ENCODE assay signal across 12 cellular contexts in the genomic region with DNA sequence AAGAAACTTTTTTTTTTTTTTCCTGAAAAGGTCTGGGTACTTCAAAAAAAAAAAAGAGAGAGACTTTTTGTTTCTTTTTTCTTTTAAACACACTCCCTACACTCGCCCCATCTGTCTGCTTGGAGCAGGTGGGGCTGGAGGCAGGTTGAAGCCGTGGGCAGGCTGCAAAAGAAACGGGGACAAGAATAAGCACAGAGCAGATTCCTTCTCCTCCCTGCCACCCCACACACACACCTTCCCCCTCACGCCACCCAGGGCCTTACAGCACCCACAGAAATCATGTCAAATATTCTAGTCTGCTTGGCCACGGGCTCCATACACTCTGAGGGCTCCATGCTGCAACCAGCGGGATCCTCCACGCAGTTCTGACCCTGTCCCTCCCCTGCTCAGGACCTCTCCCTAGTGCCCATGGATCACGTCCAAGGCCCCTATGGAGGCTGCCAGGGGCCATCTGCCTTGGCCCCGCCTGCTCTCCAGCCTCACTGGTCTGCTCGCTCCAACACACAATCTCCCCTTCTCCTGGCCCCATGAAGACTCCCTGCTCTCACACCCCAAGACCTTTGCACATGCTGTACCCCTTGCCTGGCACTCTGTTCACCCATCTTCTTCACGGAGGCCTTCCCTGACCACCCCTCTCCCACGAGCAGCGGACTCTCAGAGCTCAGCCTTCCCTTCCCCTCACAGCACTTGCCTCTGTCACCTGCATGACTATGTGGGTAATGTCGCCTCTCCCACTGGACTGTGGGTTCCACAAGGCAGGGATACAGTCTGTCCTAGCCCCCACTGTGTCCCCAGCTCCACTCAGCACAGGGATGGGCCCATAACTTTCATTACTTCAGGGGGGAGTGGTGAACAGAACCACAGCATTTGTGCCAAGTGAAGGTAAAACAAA. TPM values are rescaled to one million over a fixed set of nuclear protein-coding genes. Genes with fewer than 3 reads are reported as not detected.
DNase-seq lines count a peak whose midpoint lies in the region; ATAC-seq, FAIRE-seq and TF ChIP-seq lines count a peak whose summit lies in the region.
"Had no signal": no experiment of that assay in that cellular context is flagged by ENCODE, and none has a peak within 500 bp of the region (broad histone marks: within the 10 kb centered on the region; RNA-seq: fewer than 3 reads in every experiment).

No MANE protein-coding gene starts in this region.

- DNase-seq in DMS 273 (lab: John Stamatoyannopoulos, UW; ENCODE audit: unreplicated experiment), result peak; percentile 69
- peak; percentile 75 for DNase-seq in NCI-H2171 treated with DMSO at 0.1 percent for 48 hours (lab: John Stamatoyannopoulos, UW)
- DNase-seq in H1 (ENCODE audit: low read depth in 1 of 2, low spot score in 2 of 2), result no peak
- no peak for DNase-seq in neuronal stem cell (ENCODE audit: low spot score)
- no peak for DNase-seq in Peyer's patch
- DNase-seq: mucosa of descending colon, NCI-H226 had no signal

- H3K18ac ChIP-seq in H1 (ENCODE audit: extremely low read depth, low read length), result no peak overlapping the region
- peak overlapping the region; percentile 1 for H3K18ac ChIP-seq in neuronal stem cell (ENCODE audit: low read length)

- H3K27me3 ChIP-seq in H1 (replicated peaks in 1 of 4; ENCODE audit: control insufficient read depth in 3 of 4, extremely low read depth in 1 of 4, insufficient read depth in 3 of 4, low read length in 3 of 4) (no peaks in the 10 kb centered on the region), neuronal stem cell (ENCODE audit: control insufficient read depth in 3 of 3, insufficient read depth in 3 of 3, low read depth in 1 of 3, low read length in 3 of 3) (no peaks in the 10 kb centered on the region), Peyer's patch (no peaks in the 10 kb centered on the region)

- peak overlapping the region; percentile 45; the same call in 1 of the 2 replicates for H2AK5ac ChIP-seq in H1 (ENCODE audit: low read depth, low read length)
- H2AK5ac ChIP-seq in neuronal stem cell (ENCODE audit: low read depth, low read length), result no peak overlapping the region

- H3K79me1 ChIP-seq in H1 (ENCODE audit: low read depth, low read length), result peaks cover 27% of the 10 kb centered on the region
- H3K79me1 ChIP-seq in neuronal stem cell (ENCODE audit: low read depth, low read length), result peaks cover 18% of the 10 kb centered on the region

- TF ChIP-seq EP300 in H1 (IDR thresholded peaks at IDR 0.05; ENCODE audit: borderline replicate concordance in 1 of 2, low read depth in 2 of 2, low read length in 2 of 2), result no peak

- peaks cover 0 to 74% of the 10 kb centered on the region in 2 experiments; a peak in 2 of 4 replicates for H3K79me2 ChIP-seq in H1 (ENCODE audit: control insufficient read depth in 1 of 2, insufficient read depth in 2 of 2, low read length in 2 of 2)

- H3K4me3 ChIP-seq in H1 (ENCODE audit: extremely low read depth in 1 of 4, insufficient read depth in 2 of 4, low read depth in 3 of 4, low read length in 4 of 4), result no peak overlapping the region
- no peak overlapping the region for H3K4me3 ChIP-seq in neuronal stem cell (ENCODE audit: low read length in 2 of 2)
- no peak overlapping the region for H3K4me3 ChIP-seq in Peyer's patch
- H3K4me3 ChIP-seq: mucosa of descending colon had no signal

- H2BK120ac ChIP-seq in H1 (replicated peaks; ENCODE audit: low read depth, low read length), result no peak overlapping the region
- H2BK120ac ChIP-seq in neuronal stem cell (ENCODE audit: low read depth, low read length), result no peak overlapping the region

- H2BK15ac ChIP-seq in H1 (ENCODE audit: low read length) (no peak overlapping the region), neuronal stem cell (ENCODE audit: low read length) (no peak overlapping the region)

- no peak for TF ChIP-seq POLR2A in H1 (IDR thresholded peaks at IDR 0.05; ENCODE audit: control extremely low read depth in 1 of 2, low read depth in 2 of 2, low read length in 2 of 2)
- no peak for TF ChIP-seq POLR2A in Peyer's patch (IDR thresholded peaks at IDR 0.05)

- no peak for ATAC-seq in HG02798 (IDR thresholded peaks at IDR 0.05; ENCODE audit: poor library complexity, unreplicated experiment)
- ATAC-seq in GM19467 (IDR thresholded peaks at IDR 0.05; ENCODE audit: unreplicated experiment), result no peak
- no peak for ATAC-seq in HG03095 (IDR thresholded peaks at IDR 0.05; ENCODE audit: unreplicated experiment)

- CTCF ChIA-PET in H1 (lab: Charles Lee; ENCODE audit: partially characterized antibody), result interaction anchor here (1.4 to 1.8 kb wide), 2 partner anchors 38 to 50 kb away, joined by 4 to 5 read pairs; no protein-coding TSS in a partner anchor

- no peak overlapping the region for H4K8ac ChIP-seq in H1 (ENCODE audit: extremely low read depth, insufficient read depth, low read length)
- H4K8ac ChIP-seq in neuronal stem cell (ENCODE audit: low read depth, low read length), result no peak overlapping the region

- no peak overlapping the region for H3K56ac ChIP-seq in H1 (replicated peaks; ENCODE audit: insufficient read length, low read depth, low read length)

- no peak overlapping the region for H3K14ac ChIP-seq in H1 (ENCODE audit: insufficient read length)
- H3K14ac ChIP-seq in neuronal stem cell (ENCODE audit: low read length), result no peak overlapping the region

- no peak overlapping the region for H4K5ac ChIP-seq in H1 (ENCODE audit: insufficient read length, low read depth, low read length)

- no peak for TF ChIP-seq CTCF in H1 (IDR thresholded peaks at IDR 0.05; ENCODE audit: control extremely low read depth in 1 of 3, insufficient read depth in 1 of 3, low read depth in 1 of 3, low read length in 3 of 3)
- no peak for TF ChIP-seq CTCF in Peyer's patch (IDR thresholded peaks at IDR 0.05)

- H3K9ac ChIP-seq in H1 (replicated peaks in 1 of 4; ENCODE audit: extremely low read depth in 1 of 4, low read depth in 3 of 4, low read length in 3 of 4) (no peak overlapping the region; a peak in 1 of 7 replicates), neuronal stem cell (ENCODE audit: low read depth, low read length, poor library complexity) (no peak overlapping the region)

- H3K23ac ChIP-seq in H1 (ENCODE audit: insufficient read length) (no peak overlapping the region), neuronal stem cell (ENCODE audit: low read depth, low read length, poor library complexity) (peak overlapping the region; percentile 38)

- no peak overlapping the region for H3K4ac ChIP-seq in H1 (replicated peaks; ENCODE audit: insufficient read length, low read depth, low read length)
- H3K4ac ChIP-seq in neuronal stem cell (ENCODE audit: low read length), result no peak overlapping the region

- peak overlapping the region in 1 of 2 experiments; percentile 2; a peak in 1 of 4 replicates for H3K4me2 ChIP-seq in H1 (ENCODE audit: insufficient read depth in 1 of 2, low read depth in 2 of 2, low read length in 2 of 2)
- H3K4me2 ChIP-seq in neuronal stem cell (ENCODE audit: insufficient read depth, low read length, poor library complexity, severe bottlenecking), result no peak overlapping the region

- WGBS in H1 (ENCODE audit: extremely low coverage in 1 of 2, insufficient coverage in 1 of 2, insufficient read length in 1 of 2, insufficient replicate concordance in 2 of 2, low coverage in 1 of 2, low lambda C conversion rate in 2 of 2, missing lambda C conversion rate in 1 of 2), 2 experiments, result 78% methylated on average over 14 of the region's 14 CpGs; no CpG with 5 or more reads in 1 of the 2 experiments
- no CpG with 5 or more reads among the region's 14 CpGs for WGBS in neuronal stem cell (ENCODE audit: extremely low coverage in 2 of 2, insufficient read length in 2 of 2, insufficient replicate concordance in 1 of 2), 2 donors

- H4K20me1 ChIP-seq in H1 (replicated peaks in 1 of 2; ENCODE audit: control insufficient read depth in 1 of 2, insufficient read depth in 2 of 2, low read length in 2 of 2), result peaks cover 5 to 18% of the 10 kb centered on the region in 2 experiments

- H3K23me2 ChIP-seq in H1 (ENCODE audit: low read depth, low read length), result no peaks in the 10 kb centered on the region

- no peak overlapping the region for H2AFZ ChIP-seq in H1 (ENCODE audit: low read length)
- H2AFZ ChIP-seq in neuronal stem cell (ENCODE audit: low read length), result no peak overlapping the region

- H4K91ac ChIP-seq in H1 (replicated peaks; ENCODE audit: insufficient read length, low read length) (no peak overlapping the region), neuronal stem cell (ENCODE audit: low read depth, low read length, poor library complexity) (no peak overlapping the region)

- POLR2A ChIA-PET in H1 (lab: Charles Lee; ENCODE audit: partially characterized antibody), result interaction anchor here (0.7 to 1.9 kb wide), 3 partner anchors 10 to 147 kb away, joined by 3 to 7 read pairs (median 3); no protein-coding TSS in a partner anchor

- peak overlapping the region; percentile 26; the same call in 1 of the 2 replicates for H2BK5ac ChIP-seq in H1 (ENCODE audit: low read depth, low read length)
- H2BK5ac ChIP-seq in neuronal stem cell (ENCODE audit: low read length), result no peak overlapping the region

- no peaks in the 10 kb centered on the region for H3K36me3 ChIP-seq in H1 (ENCODE audit: control insufficient read depth in 2 of 4, insufficient read depth in 4 of 4, low read length in 3 of 4)
- peaks cover 1 to 18% of the 10 kb centered on the region in 2 donors for H3K36me3 ChIP-seq in neuronal stem cell (replicated peaks in 1 of 2; ENCODE audit: control insufficient read depth in 2 of 2, insufficient read depth in 2 of 2, low read length in 2 of 2)
- peaks cover 0 to 4% (median 0%) of the 10 kb centered on the region in 3 donors for H3K36me3 ChIP-seq in Peyer's patch

- H2BK12ac ChIP-seq in H1 (ENCODE audit: low read depth, low read length), result peak overlapping the region; percentile 55; the same call in 1 of the 2 replicates
- H2BK12ac ChIP-seq in neuronal stem cell (ENCODE audit: low read length), result no peak overlapping the region

- H3K9me3 ChIP-seq in H1 (ENCODE audit: insufficient read depth in 2 of 2, low read depth in 1 of 2, low read length in 1 of 2) (no peaks in the 10 kb centered on the region), neuronal stem cell (replicated peaks in 1 of 2; ENCODE audit: control insufficient read depth in 2 of 2, insufficient read depth in 1 of 2, low read depth in 1 of 2, low read length in 2 of 2) (no peaks in the 10 kb centered on the region), Peyer's patch (no peaks in the 10 kb centered on the region)
- H3K9me3 ChIP-seq: mucosa of descending colon had no signal

- H3K27ac ChIP-seq in H1 (ENCODE audit: low read depth, low read length) (no peak overlapping the region), neuronal stem cell (replicated peaks; ENCODE audit: low read length) (no peak overlapping the region), Peyer's patch (no peak overlapping the region)

- H3K4me1 ChIP-seq in H1 (replicated peaks in 1 of 4; ENCODE audit: control insufficient read depth in 3 of 4, insufficient read depth in 4 of 4, low read length in 3 of 4) (peaks cover 0 to 13% (median 7%) of the 10 kb centered on the region in 4 experiments; a peak in 6 of 7 replicates), neuronal stem cell (ENCODE audit: control insufficient read depth in 2 of 2, insufficient read depth in 1 of 2, low read depth in 1 of 2, low read length in 2 of 2) (peaks cover 7% of the 10 kb centered on the region in 2 donors), Peyer's patch (peaks cover 0 to 33% (median 8%) of the 10 kb centered on the region in 4 donors)

- no peak overlapping the region for H2BK20ac ChIP-seq in H1 (ENCODE audit: low read length)

- no peak for TF ChIP-seq RAD21 in H1 (IDR thresholded peaks at IDR 0.05 in 1 of 2, conservative IDR thresholded peaks at IDR 0.05 in 1 of 2; ENCODE audit: low read depth in 2 of 2, low read length in 2 of 2)

- no peak for FAIRE-seq in H1 (lab: Jason Lieb, UNC)
- FAIRE-seq: astrocyte had no signal

RNA-seq across cellular contexts. Expression of gene AKT2, which starts 11.4 kb away (rescaled TPM):
- total RNA-seq in H1 (2021; fragmentation: NEBNext Ultra II Directional; extraction: Animal tissue kit (Norgen Biotek cat#: 25700)), result 137 and 151 TPM in 2 replicates
- 183 and 252 TPM in 2 replicates for polyA plus RNA-seq in H1 (2011; rRNA removed)
- polyA plus RNA-seq in H1 (2011; cell fraction: cytosol; rRNA removed), result 155 TPM
- polyA plus RNA-seq in H1 (2011; cell fraction: nucleus; rRNA removed), result 441 TPM
- polyA plus RNA-seq in H1 (2012, experiment 1 of 2), result 88.9 to 168 TPM (median 110 TPM) in 4 replicates
- polyA plus RNA-seq in H1 (2012, experiment 2 of 2), result 68.5 TPM
- polyA plus RNA-seq in H1 (2013, experiment 1 of 2), result 95.7 TPM
- 92.0 TPM for polyA plus RNA-seq in H1 (2013, experiment 2 of 2)
- 126 and 143 TPM in 2 replicates for polyA minus RNA-seq in H1 (2011; rRNA and poly(A)+ RNA removed)
- 85.3 TPM for polyA minus RNA-seq in H1 (2011; cell fraction: cytosol; rRNA and poly(A)+ RNA removed)
- 82.5 TPM for polyA minus RNA-seq in H1 (2011; cell fraction: nucleus; rRNA and poly(A)+ RNA removed)
- polyA plus RNA-seq in neuronal stem cell (2013, experiment 1 of 2), result 104 TPM
- polyA plus RNA-seq in neuronal stem cell (2013, experiment 2 of 2), result 107 TPM
- 100 to 1,000 TPM in 2 of 4 donors, 10 to 100 TPM in 2; 67.1 to 146 (median 100) TPM for total RNA-seq in Peyer's patch

RNA-seq across cellular contexts. Expression of gene CCNP, which starts 47.2 kb away (rescaled TPM):
- 0.63 and 1.9 TPM in 2 replicates for total RNA-seq in H1 (2021; fragmentation: NEBNext Ultra II Directional; extraction: Animal tissue kit (Norgen Biotek cat#: 25700))
- 2.1 and 4.6 TPM in 2 replicates for polyA plus RNA-seq in H1 (2011; rRNA removed)
- 2.6 TPM for polyA plus RNA-seq in H1 (2011; cell fraction: cytosol; rRNA removed)
- 3.3 TPM for polyA plus RNA-seq in H1 (2011; cell fraction: nucleus; rRNA removed)
- 1.2 to 2.1 TPM (median 1.7 TPM) in 4 replicates for polyA plus RNA-seq in H1 (2012, experiment 1 of 2)
- polyA plus RNA-seq in H1 (2012, experiment 2 of 2), result 1.0 TPM
- polyA plus RNA-seq in H1 (2013, experiment 1 of 2), result 0.87 TPM
- 0.81 TPM for polyA plus RNA-seq in H1 (2013, experiment 2 of 2)
- 0.28 and 0.66 TPM in 2 replicates for polyA minus RNA-seq in H1 (2011; rRNA and poly(A)+ RNA removed)
- 2.8 TPM for polyA minus RNA-seq in H1 (2011; cell fraction: cytosol; rRNA and poly(A)+ RNA removed)
- 1.2 TPM for polyA minus RNA-seq in H1 (2011; cell fraction: nucleus; rRNA and poly(A)+ RNA removed)
- 0.66 TPM for polyA plus RNA-seq in neuronal stem cell (2013, experiment 1 of 2)
- 0.69 TPM for polyA plus RNA-seq in neuronal stem cell (2013, experiment 2 of 2)
- 1 to 10 TPM in 1 of 4 donors, not detected in 3; 1.3 TPM for total RNA-seq in Peyer's patch
- total RNA-seq: M059J had no signal

RNA-seq across cellular contexts. Expression of gene TTC9B, which starts 55.5 kb away (rescaled TPM):
- not detected in 2 replicates for total RNA-seq in H1 (2021; fragmentation: NEBNext Ultra II Directional; extraction: Animal tissue kit (Norgen Biotek cat#: 25700))
- 0.24 and 0.26 TPM in 2 replicates for polyA plus RNA-seq in H1 (2011; rRNA removed)
- 0.22 TPM for polyA plus RNA-seq in H1 (2011; cell fraction: cytosol; rRNA removed)
- polyA plus RNA-seq in H1 (2011; cell fraction: nucleus; rRNA removed), result 0.13 TPM
- 0.25 to 0.59 TPM (median 0.46 TPM) in 3 of 4 replicates, not detected in the other for polyA plus RNA-seq in H1 (2012, experiment 1 of 2)
- 0.10 TPM for polyA plus RNA-seq in H1 (2012, experiment 2 of 2)
- polyA plus RNA-seq in H1 (2013, experiment 1 of 2), result 0.28 TPM
- 0.18 TPM for polyA plus RNA-seq in H1 (2013, experiment 2 of 2)
- not detected in 2 replicates for polyA minus RNA-seq in H1 (2011; rRNA and poly(A)+ RNA removed)
- not detected for polyA minus RNA-seq in H1 (2011; cell fraction: cytosol; rRNA and poly(A)+ RNA removed)
- polyA minus RNA-seq in H1 (2011; cell fraction: nucleus; rRNA and poly(A)+ RNA removed), result 0.30 TPM
- not detected for polyA plus RNA-seq in neuronal stem cell (2013, experiment 1 of 2)
- polyA plus RNA-seq in neuronal stem cell (2013, experiment 2 of 2), result not detected
- not detected for total RNA-seq in Peyer's patch
- total RNA-seq: astrocyte, M059J had no signal

Comparison
In these comparisons a context has a peak if more than half of its experiments do, and no peak if none do; other contexts are left out.
1. DNase-seq: peak in DMS 273 (single experiment) and NCI-H2171 treated with DMSO at 0.1 percent for 48 hours (single experiment); none in H1 (0 of 2), neuronal stem cell (single experiment) and Peyer's patch (0 of 3).